Comparison of ENCODE assay signal across 8 cellular contexts in genomic region chr1:205775717-205776056, GRCh38. TPM values are rescaled to one million over a fixed set of nuclear protein-coding genes. Genes with fewer than 3 reads are reported as not detected.
DNase-seq lines count a peak whose midpoint lies in the region; ATAC-seq and TF ChIP-seq lines count a peak whose summit lies in the region.

No MANE protein-coding gene starts in this region.

- H3K4me2 ChIP-seq in SU-DHL-6 (ENCODE audit: low read depth, low read length, poor library complexity, severe bottlenecking) = peak overlapping the region; percentile 68

- H3K4me1 ChIP-seq in psoas muscle = peaks cover 15% of the 10 kb centered on the region

- no peaks in the 10 kb centered on the region for H4K20me1 ChIP-seq in SU-DHL-6 (ENCODE audit: low read depth, low read length)

- H3K36me3 ChIP-seq in GM06990 (ENCODE audit: control insufficient read depth, insufficient read depth, low read length) (no peaks in the 10 kb centered on the region; the same call in 1 of the 2 replicates), SU-DHL-6 (ENCODE audit: low read length) (no peaks in the 10 kb centered on the region), psoas muscle (ENCODE audit: insufficient read depth in 1 of 2, low read depth in 1 of 2) (peaks cover 0 to 8% of the 10 kb centered on the region in 2 donors)

- H3K27me3 ChIP-seq in GM06990 (replicated peaks; ENCODE audit: control insufficient read depth, insufficient read depth, low read length) (no peaks in the 10 kb centered on the region), SU-DHL-6 (ENCODE audit: low read length) (no peaks in the 10 kb centered on the region), psoas muscle (ENCODE audit: insufficient read depth in 3 of 3, low read length in 2 of 3) (no peaks in the 10 kb centered on the region)

- TF ChIP-seq CTCF in GM06990 (IDR thresholded peaks at IDR 0.05; ENCODE audit: insufficient read depth, low read length, poor library complexity, severe bottlenecking) = no peak
- TF ChIP-seq CTCF in SU-DHL-6 (IDR thresholded peaks at IDR 0.05; ENCODE audit: insufficient read depth, low read length, poor library complexity, severe bottlenecking) = no peak
- no peak for TF ChIP-seq CTCF in psoas muscle (IDR thresholded peaks at IDR 0.05)
- no peak for TF ChIP-seq CTCF in GM20000 (IDR thresholded peaks at IDR 0.05; ENCODE audit: extremely low read depth, missing control alignments)

- peak in 3 of 4 donors; percentile 31 to 54 (median 44) for ATAC-seq in psoas muscle

- H3F3A ChIP-seq in SU-DHL-6 (ENCODE audit: insufficient read depth) = no peaks in the 10 kb centered on the region

- no peak overlapping the region for H3K27ac ChIP-seq in SU-DHL-6 (ENCODE audit: low read depth, low read length)
- H3K27ac ChIP-seq in psoas muscle = peak overlapping the region; percentile 60

- H2AFZ ChIP-seq in SU-DHL-6 (ENCODE audit: low read depth, low read length, severe bottlenecking) = peak overlapping the region; percentile 68

- H3K9me3 ChIP-seq in SU-DHL-6 (ENCODE audit: insufficient read depth, low read length) = no peaks in the 10 kb centered on the region
- no peaks in the 10 kb centered on the region for H3K9me3 ChIP-seq in psoas muscle

- intact Hi-C loops in psoas muscle (cut with DNase I) = no loop called here

- H3K9me2 ChIP-seq in SU-DHL-6 (replicated peaks; ENCODE audit: insufficient read depth, low read length) = no peaks in the 10 kb centered on the region

- no peak for DNase-seq in GM06990 (ENCODE audit: extremely low read depth, insufficient read length)
- DNase-seq in fibroblast of the conjunctiva (ENCODE audit: low read depth) = peak; percentile 73
- DNase-seq in psoas muscle = no peak
- no peak for DNase-seq in central memory CD4-positive, alpha-beta T cell
- DNase-seq in GM20000 (ENCODE audit: low spot score) = no peak
- DNase-seq in ureter (ENCODE audit: low spot score) = no peak
- DNase-seq in germinal center (ENCODE audit: low spot score) = no peak

- no peaks in the 10 kb centered on the region for H3K79me2 ChIP-seq in SU-DHL-6 (ENCODE audit: insufficient read depth, low read length)

- peak overlapping the region; percentile 71; the same call in 1 of the 2 replicates for H3K9ac ChIP-seq in SU-DHL-6 (ENCODE audit: low read length)

- H3K4me3 ChIP-seq in GM06990 (replicated peaks; ENCODE audit: low read depth, low read length) = peak overlapping the region; percentile 84
- H3K4me3 ChIP-seq in SU-DHL-6 (ENCODE audit: insufficient read depth, low read length, poor library complexity, severe bottlenecking) = no peak overlapping the region
- peak overlapping the region; percentile 83 for H3K4me3 ChIP-seq in psoas muscle

RNA-seq across cellular contexts. Expression of gene RAB29, which starts 0.4 kb away (rescaled TPM):
- total RNA-seq in psoas muscle (1 to 10 TPM; 5.9 to 8.3 (median 6.4) TPM), ureter (19.2 TPM)
- 10 to 100 TPM in 1 of 3 donors, 1 to 10 TPM in 2; 5.3 to 20.5 (median 5.5) TPM for polyA plus RNA-seq in psoas muscle

RNA-seq across cellular contexts. Expression of gene NUCKS1, which starts 25.7 kb away (rescaled TPM):
- 100 to 1,000 TPM; 140 to 174 (median 151) TPM for total RNA-seq in psoas muscle
- polyA plus RNA-seq in psoas muscle = 10 to 100 TPM; 28.3 to 53.2 (median 35.3) TPM
- 189 TPM for total RNA-seq in ureter

RNA-seq across cellular contexts. Expression of gene SLC41A1, which starts 37.3 kb away (rescaled TPM):
- total RNA-seq in psoas muscle (10 to 100 TPM; 54.1 to 87.7 (median 67.4) TPM), ureter (27.4 TPM)
- 10 to 100 TPM; 19.8 to 42.9 (median 25.7) TPM for polyA plus RNA-seq in psoas muscle
